In the genomic region with DNA sequence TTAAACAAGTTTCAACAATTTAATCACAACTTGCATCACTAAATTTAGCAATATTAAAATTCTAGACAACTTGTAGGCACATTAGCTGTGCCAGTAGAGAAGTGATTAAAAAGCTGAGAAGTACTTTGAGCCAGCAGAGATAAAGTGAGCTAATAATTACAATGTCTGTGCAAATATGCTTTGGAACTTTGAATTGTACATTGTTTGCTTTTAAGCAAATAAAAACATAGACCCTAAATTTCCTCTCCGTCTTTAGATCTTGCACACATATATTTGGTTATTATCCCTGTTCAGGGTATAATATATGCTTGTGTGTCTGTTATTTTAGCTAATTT, we compare ENCODE assay signal across 1 cellular context.
A peak's percentile ranks its signal among the peaks of the same experiment; 100 is the strongest.
TF ChIP-seq lines count a peak whose summit lies in the region.

No MANE protein-coding gene starts in this region.

TF ChIP-seq in HepG2, 621 proteins besides CTCF, POLR2A, EP300 and RAD21 (continued from another document and continues in another):
- TF ChIP-seq, protein P1, sequence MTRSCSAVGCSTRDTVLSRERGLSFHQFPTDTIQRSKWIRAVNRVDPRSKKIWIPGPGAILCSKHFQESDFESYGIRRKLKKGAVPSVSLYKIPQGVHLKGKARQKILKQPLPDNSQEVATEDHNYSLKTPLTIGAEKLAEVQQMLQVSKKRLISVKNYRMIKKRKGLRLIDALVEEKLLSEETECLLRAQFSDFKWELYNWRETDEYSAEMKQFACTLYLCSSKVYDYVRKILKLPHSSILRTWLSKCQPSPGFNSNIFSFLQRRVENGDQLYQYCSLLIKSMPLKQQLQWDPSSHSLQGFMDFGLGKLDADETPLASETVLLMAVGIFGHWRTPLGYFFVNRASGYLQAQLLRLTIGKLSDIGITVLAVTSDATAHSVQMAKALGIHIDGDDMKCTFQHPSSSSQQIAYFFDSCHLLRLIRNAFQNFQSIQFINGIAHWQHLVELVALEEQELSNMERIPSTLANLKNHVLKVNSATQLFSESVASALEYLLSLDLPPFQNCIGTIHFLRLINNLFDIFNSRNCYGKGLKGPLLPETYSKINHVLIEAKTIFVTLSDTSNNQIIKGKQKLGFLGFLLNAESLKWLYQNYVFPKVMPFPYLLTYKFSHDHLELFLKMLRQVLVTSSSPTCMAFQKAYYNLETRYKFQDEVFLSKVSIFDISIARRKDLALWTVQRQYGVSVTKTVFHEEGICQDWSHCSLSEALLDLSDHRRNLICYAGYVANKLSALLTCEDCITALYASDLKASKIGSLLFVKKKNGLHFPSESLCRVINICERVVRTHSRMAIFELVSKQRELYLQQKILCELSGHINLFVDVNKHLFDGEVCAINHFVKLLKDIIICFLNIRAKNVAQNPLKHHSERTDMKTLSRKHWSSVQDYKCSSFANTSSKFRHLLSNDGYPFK (CRISPR knock-in tag; IDR thresholded peaks at IDR 0.05; ENCODE audit: borderline replicate concordance): no peak
- TF ChIP-seq SSRP1 (CRISPR knock-in tag; IDR thresholded peaks at IDR 0.05) (no peak), SIX4 (CRISPR knock-in tag; IDR thresholded peaks at IDR 0.05) (0 out of 2 replicates have a peak, but pooled peaks have one; percentile 36), HNRNPH1 (optimal IDR thresholded peaks at IDR 0.05; ENCODE audit: low read depth, low read length) (no peak), FOXP1 (IDR thresholded peaks at IDR 0.05) (no peak), FOXP1 (CRISPR knock-in tag; IDR thresholded peaks at IDR 0.05) (peak; percentile 87), FIP1L1 (IDR thresholded peaks at IDR 0.05; ENCODE audit: borderline replicate concordance, insufficient read depth, low read depth, low read length) (no peak), ZNF280D (CRISPR knock-in tag; IDR thresholded peaks at IDR 0.05) (no peak), ZNF777 (CRISPR knock-in tag; IDR thresholded peaks at IDR 0.05) (no peak), ARID5B (CRISPR knock-in tag; IDR thresholded peaks at IDR 0.05) (peak; percentile 92), XRCC5 (optimal IDR thresholded peaks at IDR 0.05; ENCODE audit: low read length) (no peak), FOXA3 (CRISPR knock-in tag; IDR thresholded peaks at IDR 0.05) (peak; percentile 92), HDAC2 (CRISPR knock-in tag; IDR thresholded peaks at IDR 0.05) (no peak), ZNF484 (CRISPR knock-in tag; IDR thresholded peaks at IDR 0.05; ENCODE audit: borderline replicate concordance, low read depth) (no peak), GABPA (IDR thresholded peaks at IDR 0.05; ENCODE audit: low read depth, low read length) (no peak), GABPA (CRISPR knock-in tag; IDR thresholded peaks at IDR 0.05; ENCODE audit: low read depth) (no peak), FOXC1 (CRISPR knock-in tag; IDR thresholded peaks at IDR 0.05; ENCODE audit: borderline replicate concordance) (no peak), KDM3A (CRISPR knock-in tag; IDR thresholded peaks at IDR 0.05; ENCODE audit: low read depth) (no peak), IRF2 (CRISPR knock-in tag; IDR thresholded peaks at IDR 0.05) (peak; percentile 42; the same call in 1 of the 2 replicates), GPBP1L1 (CRISPR knock-in tag; IDR thresholded peaks at IDR 0.05) (no peak), NKX3-1 (CRISPR knock-in tag; IDR thresholded peaks at IDR 0.05) (peak; percentile 86; the same call in 1 of the 2 replicates), ZC3H13 (CRISPR knock-in tag; IDR thresholded peaks at IDR 0.05) (no peak), MAZ (IDR thresholded peaks at IDR 0.05; ENCODE audit: borderline replicate concordance, low read depth, low read length) (no peak), MAZ (CRISPR knock-in tag; IDR thresholded peaks at IDR 0.05; ENCODE audit: low read depth) (no peak), ZNF251 (CRISPR knock-in tag; IDR thresholded peaks at IDR 0.05) (no peak), DPF2 (CRISPR knock-in tag; IDR thresholded peaks at IDR 0.05; ENCODE audit: borderline replicate concordance, low read depth) (peak; percentile 62; the same call in 1 of the 2 replicates), DMAP1 (CRISPR knock-in tag; IDR thresholded peaks at IDR 0.05) (no peak), ZNF878 (CRISPR knock-in tag; IDR thresholded peaks at IDR 0.05) (no peak; the same call in 1 of the 2 replicates)
- TF ChIP-seq, protein P2, sequence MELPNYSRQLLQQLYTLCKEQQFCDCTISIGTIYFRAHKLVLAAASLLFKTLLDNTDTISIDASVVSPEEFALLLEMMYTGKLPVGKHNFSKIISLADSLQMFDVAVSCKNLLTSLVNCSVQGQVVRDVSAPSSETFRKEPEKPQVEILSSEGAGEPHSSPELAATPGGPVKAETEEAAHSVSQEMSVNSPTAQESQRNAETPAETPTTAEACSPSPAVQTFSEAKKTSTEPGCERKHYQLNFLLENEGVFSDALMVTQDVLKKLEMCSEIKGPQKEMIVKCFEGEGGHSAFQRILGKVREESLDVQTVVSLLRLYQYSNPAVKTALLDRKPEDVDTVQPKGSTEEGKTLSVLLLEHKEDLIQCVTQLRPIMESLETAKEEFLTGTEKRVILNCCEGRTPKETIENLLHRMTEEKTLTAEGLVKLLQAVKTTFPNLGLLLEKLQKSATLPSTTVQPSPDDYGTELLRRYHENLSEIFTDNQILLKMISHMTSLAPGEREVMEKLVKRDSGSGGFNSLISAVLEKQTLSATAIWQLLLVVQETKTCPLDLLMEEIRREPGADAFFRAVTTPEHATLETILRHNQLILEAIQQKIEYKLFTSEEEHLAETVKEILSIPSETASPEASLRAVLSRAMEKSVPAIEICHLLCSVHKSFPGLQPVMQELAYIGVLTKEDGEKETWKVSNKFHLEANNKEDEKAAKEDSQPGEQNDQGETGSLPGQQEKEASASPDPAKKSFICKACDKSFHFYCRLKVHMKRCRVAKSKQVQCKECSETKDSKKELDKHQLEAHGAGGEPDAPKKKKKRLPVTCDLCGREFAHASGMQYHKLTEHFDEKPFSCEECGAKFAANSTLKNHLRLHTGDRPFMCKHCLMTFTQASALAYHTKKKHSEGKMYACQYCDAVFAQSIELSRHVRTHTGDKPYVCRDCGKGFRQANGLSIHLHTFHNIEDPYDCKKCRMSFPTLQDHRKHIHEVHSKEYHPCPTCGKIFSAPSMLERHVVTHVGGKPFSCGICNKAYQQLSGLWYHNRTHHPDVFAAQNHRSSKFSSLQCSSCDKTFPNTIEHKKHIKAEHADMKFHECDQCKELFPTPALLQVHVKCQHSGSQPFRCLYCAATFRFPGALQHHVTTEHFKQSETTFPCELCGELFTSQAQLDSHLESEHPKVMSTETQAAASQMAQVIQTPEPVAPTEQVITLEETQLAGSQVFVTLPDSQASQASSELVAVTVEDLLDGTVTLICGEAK (IDR thresholded peaks at IDR 0.05): no peak
- TF ChIP-seq, protein P2 (CRISPR knock-in tag; IDR thresholded peaks at IDR 0.05): no peak
- TF ChIP-seq, protein P3, sequence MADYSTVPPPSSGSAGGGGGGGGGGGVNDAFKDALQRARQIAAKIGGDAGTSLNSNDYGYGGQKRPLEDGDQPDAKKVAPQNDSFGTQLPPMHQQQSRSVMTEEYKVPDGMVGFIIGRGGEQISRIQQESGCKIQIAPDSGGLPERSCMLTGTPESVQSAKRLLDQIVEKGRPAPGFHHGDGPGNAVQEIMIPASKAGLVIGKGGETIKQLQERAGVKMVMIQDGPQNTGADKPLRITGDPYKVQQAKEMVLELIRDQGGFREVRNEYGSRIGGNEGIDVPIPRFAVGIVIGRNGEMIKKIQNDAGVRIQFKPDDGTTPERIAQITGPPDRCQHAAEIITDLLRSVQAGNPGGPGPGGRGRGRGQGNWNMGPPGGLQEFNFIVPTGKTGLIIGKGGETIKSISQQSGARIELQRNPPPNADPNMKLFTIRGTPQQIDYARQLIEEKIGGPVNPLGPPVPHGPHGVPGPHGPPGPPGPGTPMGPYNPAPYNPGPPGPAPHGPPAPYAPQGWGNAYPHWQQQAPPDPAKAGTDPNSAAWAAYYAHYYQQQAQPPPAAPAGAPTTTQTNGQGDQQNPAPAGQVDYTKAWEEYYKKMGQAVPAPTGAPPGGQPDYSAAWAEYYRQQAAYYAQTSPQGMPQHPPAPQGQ (CRISPR knock-in tag; IDR thresholded peaks at IDR 0.05; ENCODE audit: borderline replicate concordance): no peak
- TF ChIP-seq, protein P4, sequence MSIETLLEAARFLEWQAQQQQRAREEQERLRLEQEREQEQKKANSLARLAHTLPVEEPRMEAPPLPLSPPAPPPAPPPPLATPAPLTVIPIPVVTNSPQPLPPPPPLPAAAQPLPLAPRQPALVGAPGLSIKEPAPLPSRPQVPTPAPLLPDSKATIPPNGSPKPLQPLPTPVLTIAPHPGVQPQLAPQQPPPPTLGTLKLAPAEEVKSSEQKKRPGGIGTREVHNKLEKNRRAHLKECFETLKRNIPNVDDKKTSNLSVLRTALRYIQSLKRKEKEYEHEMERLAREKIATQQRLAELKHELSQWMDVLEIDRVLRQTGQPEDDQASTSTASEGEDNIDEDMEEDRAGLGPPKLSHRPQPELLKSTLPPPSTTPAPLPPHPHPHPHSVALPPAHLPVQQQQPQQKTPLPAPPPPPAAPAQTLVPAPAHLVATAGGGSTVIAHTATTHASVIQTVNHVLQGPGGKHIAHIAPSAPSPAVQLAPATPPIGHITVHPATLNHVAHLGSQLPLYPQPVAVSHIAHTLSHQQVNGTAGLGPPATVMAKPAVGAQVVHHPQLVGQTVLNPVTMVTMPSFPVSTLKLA (IDR thresholded peaks at IDR 0.05): no peak
